ENCODE assay signal across 9 cellular contexts in genomic region chr15:26889298-26889898, GRCh38. TPM values are rescaled to one million over a fixed set of nuclear protein-coding genes. Genes with fewer than 3 reads are reported as not detected.
DNase-seq lines count a peak whose midpoint lies in the region; ATAC-seq lines count a peak whose summit lies in the region.
"Had no signal": no experiment of that assay in that cellular context is flagged by ENCODE, and none has a peak within 500 bp of the region (broad histone marks: within the 10 kb centered on the region; RNA-seq: fewer than 3 reads in every experiment).

No MANE protein-coding gene starts in this region.

- H3K4me1 Mint-ChIP-seq in CD4-positive, alpha-beta memory T cell = peaks cover 0 to 7% (median 1%) of the 10 kb centered on the region in 4 donors
- H3K4me1 Mint-ChIP-seq in activated CD4-positive, alpha-beta memory T cell treated with anti-CD3 and anti-CD28 coated beads for 36 hours (ENCODE audit: low read depth) = no peaks in the 10 kb centered on the region

- peaks cover 1 to 2% of the 10 kb centered on the region in 2 donors for H3K27me3 Mint-ChIP-seq in CD4-positive, alpha-beta memory T cell
- peaks cover 9% of the 10 kb centered on the region for H3K27me3 Mint-ChIP-seq in activated CD4-positive, alpha-beta memory T cell treated with anti-CD3 and anti-CD28 coated beads for 36 hours

- no peaks in the 10 kb centered on the region for H3K4me1 ChIP-seq in CD4-positive, alpha-beta memory T cell (ENCODE audit: insufficient read depth, low read length)
- H3K4me1 ChIP-seq in HAP-1 = no peaks in the 10 kb centered on the region
- H3K4me1 ChIP-seq in aorta (ENCODE audit: control insufficient read depth in 1 of 2, insufficient read depth in 2 of 2, low read length in 2 of 2) = no peaks in the 10 kb centered on the region

- CTCF ChIA-PET in CD4-positive, alpha-beta memory T cell (lab: Charles Lee; ENCODE audit: partially characterized antibody) = interaction anchor here (0.7 to 2.2 kb wide), 5 partner anchors 8 to 51 kb away, joined by 3 to 5 read pairs (median 3); no protein-coding TSS in a partner anchor
- CTCF ChIA-PET in activated CD4-positive, alpha-beta memory T cell treated with anti-CD3 and anti-CD28 coated beads for 36 hours (lab: Charles Lee) = interaction anchor here (1.0 to 1.1 kb wide), 3 partner anchors 18 to 31 kb away, joined by 3 to 4 read pairs (median 3); no protein-coding TSS in a partner anchor

- H3K27ac Mint-ChIP-seq in CD4-positive, alpha-beta memory T cell = no peak overlapping the region
- H3K27ac Mint-ChIP-seq in activated CD4-positive, alpha-beta memory T cell treated with anti-CD3 and anti-CD28 coated beads for 36 hours = no peak overlapping the region
- H3K27ac Mint-ChIP-seq: IgD-negative memory B cell had no signal

- H3K27me3 ChIP-seq in CD4-positive, alpha-beta memory T cell (ENCODE audit: insufficient read depth, low read length) = no peaks in the 10 kb centered on the region
- no peaks in the 10 kb centered on the region for H3K27me3 ChIP-seq in HAP-1 (ENCODE audit: low read depth)
- no peaks in the 10 kb centered on the region for H3K27me3 ChIP-seq in aorta (ENCODE audit: control insufficient read depth in 1 of 2, insufficient read depth in 2 of 2, low read length in 1 of 2)

- H3K9me3 ChIP-seq in CD4-positive, alpha-beta memory T cell (ENCODE audit: control insufficient read depth in 1 of 2, low read length in 2 of 2) = no peaks in the 10 kb centered on the region
- H3K9me3 ChIP-seq in HAP-1 (no peaks in the 10 kb centered on the region), aorta (ENCODE audit: control insufficient read depth, low read length) (no peaks in the 10 kb centered on the region)

- DNase-seq in CD4-positive, alpha-beta memory T cell = peak; percentile 13 to 47 (median 25)
- DNase-seq in HAP-1 (ENCODE audit: low spot score in 2 of 2) (peak; percentile 52 to 77), NCI-H460 (ENCODE audit: extremely low read depth, low read depth) (peak; percentile 71), fibroblast of the conjunctiva (ENCODE audit: low read depth) (peak; percentile 67), putamen (ENCODE audit: low spot score) (peak; percentile 57), aorta (no peak)
- DNase-seq in activated CD4-positive, alpha-beta memory T cell treated with anti-CD3 and anti-CD28 coated beads for 36 hours = peak; percentile 65

- ATAC-seq in GM19395 (IDR thresholded peaks at IDR 0.05; ENCODE audit: unreplicated experiment) (no peak), aorta (ENCODE audit: low FRiP score) (no peak)

- no peak overlapping the region for H3K27ac ChIP-seq in CD4-positive, alpha-beta memory T cell (ENCODE audit: low read depth, low read length)
- no peak overlapping the region for H3K27ac ChIP-seq in aorta (ENCODE audit: low read depth in 1 of 2, low read length in 2 of 2)

- WGBS in aorta, 2 donors = 22 to 23% methylated on average over 5 of the region's 5 CpGs

- intact Hi-C loops in CD4-positive, alpha-beta memory T cell (cut with micrococcal nuclease) = no loop called here
- intact Hi-C loops in activated CD4-positive, alpha-beta memory T cell treated with anti-CD3 and anti-CD28 coated beads for 36 hours (cut with micrococcal nuclease) = loop anchor here (5.0 kb wide), 1 partner anchor 1233 kb away; no protein-coding TSS in a partner anchor
- intact Hi-C loops in aorta (cut with DNase I) = no loop called here

- H3K36me3 Mint-ChIP-seq in CD4-positive, alpha-beta memory T cell = no peaks in the 10 kb centered on the region
- no peaks in the 10 kb centered on the region for H3K36me3 Mint-ChIP-seq in activated CD4-positive, alpha-beta memory T cell treated with anti-CD3 and anti-CD28 coated beads for 36 hours

- POLR2A ChIA-PET in CD4-positive, alpha-beta memory T cell (lab: Charles Lee; ENCODE audit: partially characterized antibody) = no interaction called here
- POLR2A ChIA-PET in activated CD4-positive, alpha-beta memory T cell treated with anti-CD3 and anti-CD28 coated beads for 36 hours (lab: Charles Lee) = no interaction called here

- in situ Hi-C loops in HAP-1 (cut with MboI; ENCODE audit: low sequenced_read_pairs) = loop anchor here (25.0 kb wide), 1 partner anchor 473 kb away; no protein-coding TSS in a partner anchor

- no peaks in the 10 kb centered on the region for H3K36me3 ChIP-seq in CD4-positive, alpha-beta memory T cell (ENCODE audit: insufficient read depth, low read length)
- H3K36me3 ChIP-seq in HAP-1 (replicated peaks) (no peaks in the 10 kb centered on the region), aorta (ENCODE audit: control insufficient read depth in 1 of 2, insufficient read depth in 2 of 2, low read length in 1 of 2) (no peaks in the 10 kb centered on the region)

- peaks cover 0 to 7% (median 0%) of the 10 kb centered on the region in 8 donors for H3K9me3 Mint-ChIP-seq in CD4-positive, alpha-beta memory T cell
- no peaks in the 10 kb centered on the region for H3K9me3 Mint-ChIP-seq in activated CD4-positive, alpha-beta memory T cell treated with anti-CD3 and anti-CD28 coated beads for 36 hours

- no peak overlapping the region for H3K4me3 Mint-ChIP-seq in CD4-positive, alpha-beta memory T cell
- H3K4me3 Mint-ChIP-seq in activated CD4-positive, alpha-beta memory T cell treated with anti-CD3 and anti-CD28 coated beads for 36 hours = no peak overlapping the region
- H3K4me3 Mint-ChIP-seq: IgD-negative memory B cell had no signal

- H3K4me3 ChIP-seq in CD4-positive, alpha-beta memory T cell (ENCODE audit: low read length in 2 of 2) = no peak overlapping the region
- H3K4me3 ChIP-seq in HAP-1 = no peak overlapping the region
- no peak overlapping the region for H3K4me3 ChIP-seq in aorta (ENCODE audit: low read length in 2 of 2)

RNA-seq across cellular contexts. Expression of gene GABRA5, which starts 22.5 kb away (rescaled TPM):
- total RNA-seq in CD4-positive, alpha-beta memory T cell = not detected
- polyA plus RNA-seq in CD4-positive, alpha-beta memory T cell = not detected
- total RNA-seq in NCI-H460 (2014; rRNA removed; shearing (Covaris generic)) = not detected in 2 replicates
- 0.08 TPM in 1 of 2 replicates, not detected in the other for polyA plus RNA-seq in NCI-H460 (2014; cell fraction: nucleus; rRNA removed)
- total RNA-seq in activated CD4-positive, alpha-beta memory T cell treated with anti-CD3 and anti-CD28 coated beads for 36 hours = not detected
- not detected for total RNA-seq in aorta
- polyA plus RNA-seq in aorta = not detected
- polyA plus RNA-seq: IgD-negative memory B cell had no signal

Comparison
In these comparisons a context has a peak if more than half of its experiments do, and no peak if none do; other contexts are left out.
1. DNase-seq: peak in CD4-positive, alpha-beta memory T cell (5 of 5), HAP-1 (2 of 2), NCI-H460 (single experiment), activated CD4-positive, alpha-beta memory T cell treated with anti-CD3 and anti-CD28 coated beads for 36 hours (single experiment), fibroblast of the conjunctiva (single experiment) and putamen (single experiment); none in aorta (0 of 2).